In the genomic region with DNA sequence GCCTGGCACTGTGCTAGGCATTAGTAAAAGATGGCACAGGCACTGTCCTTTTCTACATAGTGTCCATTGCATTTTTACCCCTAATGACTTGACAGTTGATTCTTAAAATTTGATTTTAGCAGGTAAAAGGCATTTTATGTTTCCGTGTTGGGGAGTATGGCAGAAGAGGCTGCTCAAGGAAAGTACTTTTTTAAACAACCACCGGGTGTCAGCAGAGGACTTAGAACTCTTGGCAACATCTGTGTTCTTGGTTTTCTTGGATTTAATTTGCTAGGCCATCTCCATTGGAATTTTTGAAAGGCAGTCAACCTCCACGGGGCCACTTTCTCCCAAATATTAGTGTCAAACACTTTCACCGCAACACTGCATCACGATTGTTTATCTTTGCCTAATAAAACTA, we compare ENCODE assay signal across 8 cellular contexts.
DNase-seq lines count a peak whose midpoint lies in the region; ATAC-seq and TF ChIP-seq lines count a peak whose summit lies in the region.

No MANE protein-coding gene starts in this region.

- H3K27ac Mint-ChIP-seq in Calu3 (ENCODE audit: unreplicated experiment) = no peak overlapping the region

- no peak overlapping the region for H2AFZ ChIP-seq in OCI-LY7 (ENCODE audit: low read length)
- H2AFZ ChIP-seq in PC-9 = no peak overlapping the region

- POLR2A ChIA-PET in OCI-LY7 (lab: Charles Lee) = no interaction called here
- POLR2A ChIA-PET in PC-9 (lab: Charles Lee; ENCODE audit: unreplicated experiment) = no interaction called here

- H3K27me3 ChIP-seq in HAP-1 (ENCODE audit: low read depth) (no peaks in the 10 kb centered on the region; the same call in 1 of the 2 replicates), PC-9 (ENCODE audit: insufficient read depth, low read depth) (no peaks in the 10 kb centered on the region)

- TF ChIP-seq CTCF in Calu3 (IDR thresholded peaks at IDR 0.05; ENCODE audit: unreplicated experiment) (no peak), OCI-LY7 (conservative IDR thresholded peaks at IDR 0.05; ENCODE audit: low read length) (peak; percentile 59), PC-9 (conservative IDR thresholded peaks at IDR 0.05) (no peak)

- H3K4me1 ChIP-seq in HAP-1 (no peaks in the 10 kb centered on the region), OCI-LY7 (ENCODE audit: insufficient read depth, low read length, poor library complexity, severe bottlenecking) (peaks cover 2% of the 10 kb centered on the region), PC-9 (replicated peaks; ENCODE audit: insufficient read depth) (no peaks in the 10 kb centered on the region)

- H3K4me3 ChIP-seq in HAP-1 (no peak overlapping the region), OCI-LY7 (ENCODE audit: low read depth, low read length, poor library complexity, severe bottlenecking) (no peak overlapping the region), PC-9 (no peak overlapping the region)

- H3K9me2 ChIP-seq in OCI-LY7 (ENCODE audit: insufficient read depth, low read length) (no peaks in the 10 kb centered on the region), PC-9 (ENCODE audit: insufficient read depth) (no peaks in the 10 kb centered on the region)

- BruUV-seq in Calu3 (replicated peaks; lab: Mats Ljungman, UMichigan) (no TSS peak), OCI-LY7 (replicated peaks; lab: Mats Ljungman, UMichigan) (no TSS peak), PC-9 (replicated peaks; lab: Mats Ljungman, UMichigan) (no TSS peak)

- intact Hi-C loops in Calu3 (cut with micrococcal nuclease; ENCODE audit: unreplicated experiment) (no loop called here), OCI-LY7 (cut with micrococcal nuclease; ENCODE audit: unreplicated experiment) (loop anchor here (5.0 kb wide), 1 partner anchor 488 kb away; no protein-coding TSS in a partner anchor), PC-9 (cut with micrococcal nuclease; ENCODE audit: unreplicated experiment) (no loop called here)

- H3K9me3 ChIP-seq in HAP-1 = no peaks in the 10 kb centered on the region
- no peaks in the 10 kb centered on the region for H3K9me3 ChIP-seq in OCI-LY7 (ENCODE audit: low read length)
- H3K9me3 ChIP-seq in PC-9 (ENCODE audit: insufficient read depth, low read depth) = no peaks in the 10 kb centered on the region

- no peaks in the 10 kb centered on the region for H3K36me3 Mint-ChIP-seq in Calu3 (ENCODE audit: insufficient read depth, unreplicated experiment)

- in situ Hi-C loops in HAP-1 (cut with MboI; ENCODE audit: low sequenced_read_pairs) = no loop called here

- no peak for ATAC-seq in GM19328 (IDR thresholded peaks at IDR 0.05; ENCODE audit: unreplicated experiment)
- ATAC-seq in GM21529 (IDR thresholded peaks at IDR 0.05; ENCODE audit: unreplicated experiment) = no peak

- CTCF ChIA-PET in Calu3 (lab: Charles Lee) (no interaction called here), OCI-LY7 (lab: Charles Lee; ENCODE audit: unreplicated experiment) (no interaction called here), PC-9 (lab: Charles Lee) (no interaction called here)

- H3K4me3 Mint-ChIP-seq in Calu3 (ENCODE audit: low read depth, unreplicated experiment) = no peak overlapping the region

- H3K9me3 Mint-ChIP-seq in Calu3 (ENCODE audit: low read depth, unreplicated experiment) = no peaks in the 10 kb centered on the region

- no peaks in the 10 kb centered on the region for H3F3A ChIP-seq in PC-9 (ENCODE audit: insufficient read depth, low read depth)

- DNase-seq in Calu3 = peak; percentile 25
- DNase-seq in HAP-1 (ENCODE audit: low spot score in 2 of 2) = peak; percentile 34 to 45
- peak; percentile 13 for DNase-seq in OCI-LY7 (ENCODE audit: low spot score)
- peak; percentile 55 for DNase-seq in fibroblast of peridontal ligament (ENCODE audit: extremely low read depth)
- DNase-seq in smooth muscle cell of the brain vasculature (ENCODE audit: low read depth, low spot score) = peak; percentile 2
- DNase-seq in PC-9 = no peak

- H4K20me1 ChIP-seq in OCI-LY7 (ENCODE audit: insufficient read depth, low read length) (no peaks in the 10 kb centered on the region), PC-9 (ENCODE audit: insufficient read depth) (no peaks in the 10 kb centered on the region)

- H3K27me3 Mint-ChIP-seq in Calu3 (ENCODE audit: unreplicated experiment) = peaks cover 15% of the 10 kb centered on the region

- H3K36me3 ChIP-seq in HAP-1 (replicated peaks) (no peaks in the 10 kb centered on the region), OCI-LY7 (ENCODE audit: insufficient read depth, low read length) (no peaks in the 10 kb centered on the region), PC-9 (ENCODE audit: low read depth) (no peaks in the 10 kb centered on the region)

- H3K27ac ChIP-seq in OCI-LY7 (ENCODE audit: low read depth, low read length, poor library complexity, severe bottlenecking) (no peak overlapping the region), PC-9 (no peak overlapping the region)

- no peaks in the 10 kb centered on the region for H3K4me1 Mint-ChIP-seq in Calu3 (ENCODE audit: low read depth, unreplicated experiment)

- H3K79me2 ChIP-seq in OCI-LY7 (ENCODE audit: insufficient read depth, low read depth, low read length) (no peaks in the 10 kb centered on the region), PC-9 (ENCODE audit: low read depth) (no peaks in the 10 kb centered on the region)

- no peak overlapping the region for H3K4me2 ChIP-seq in OCI-LY7 (ENCODE audit: low read length)
- no peak overlapping the region for H3K4me2 ChIP-seq in PC-9

Comparison
In these comparisons a context has a peak if more than half of its experiments do, and no peak if none do; other contexts are left out.
1. DNase-seq: peak in Calu3 (single experiment), HAP-1 (2 of 2), OCI-LY7 (single experiment), fibroblast of peridontal ligament (single experiment) and smooth muscle cell of the brain vasculature (single experiment); none in PC-9 (0 of 2).